8 cellular contexts compared by ENCODE assay signal in genomic region chr1:46613661-46614603, GRCh38. TPM values are rescaled to one million over a fixed set of nuclear protein-coding genes. Genes with fewer than 3 reads are reported as not detected.
DNase-seq lines count a peak whose midpoint lies in the region; ATAC-seq and TF ChIP-seq lines count a peak whose summit lies in the region.

No MANE protein-coding gene starts in this region.

- H3K27ac Mint-ChIP-seq in activated CD8-positive, alpha-beta T cell treated with anti-CD3 and anti-CD28 coated beads for 36 hours: no peak overlapping the region

- H3K36me3 ChIP-seq in upper lobe of right lung: peaks cover 13% of the 10 kb centered on the region

- peaks cover 52% of the 10 kb centered on the region for H3K4me1 ChIP-seq in upper lobe of right lung

- H3K27ac ChIP-seq in upper lobe of right lung: peak overlapping the region; percentile 33

- POLR2A ChIA-PET in activated CD8-positive, alpha-beta T cell treated with anti-CD3 and anti-CD28 coated beads for 36 hours (lab: Charles Lee): interaction anchor here (0.6 to 6.4 kb wide), 2 partner anchors 10 to 264 kb away, joined by 3 to 55 read pairs; partner anchors contain the start of gene MKNK1

- no peaks in the 10 kb centered on the region for H3K9me3 ChIP-seq in upper lobe of right lung

- intact Hi-C loops in activated CD8-positive, alpha-beta T cell treated with anti-CD3 and anti-CD28 coated beads for 36 hours (cut with micrococcal nuclease): loop anchor here (10.0 kb wide), 1 partner anchor 111 kb away; no protein-coding TSS in a partner anchor
- intact Hi-C loops in upper lobe of right lung (cut with DNase I): no loop called here

- H3K36me3 Mint-ChIP-seq in activated CD8-positive, alpha-beta T cell treated with anti-CD3 and anti-CD28 coated beads for 36 hours (ENCODE audit: low read depth): peaks cover 5% of the 10 kb centered on the region

- peaks cover 47% of the 10 kb centered on the region for H3K4me1 Mint-ChIP-seq in activated CD8-positive, alpha-beta T cell treated with anti-CD3 and anti-CD28 coated beads for 36 hours (ENCODE audit: low read depth)

- H3K4me3 Mint-ChIP-seq in activated CD8-positive, alpha-beta T cell treated with anti-CD3 and anti-CD28 coated beads for 36 hours: no peak overlapping the region

- H3K27me3 ChIP-seq in upper lobe of right lung: no peaks in the 10 kb centered on the region

- DNase-seq in AML-193 (lab: John Stamatoyannopoulos, UW): peak; percentile 67 to 78
- peak; percentile 74 for DNase-seq in MV-4-11 (lab: John Stamatoyannopoulos, UW)
- DNase-seq in activated CD8-positive, alpha-beta T cell treated with anti-CD3 and anti-CD28 coated beads for 36 hours: peak; percentile 62
- peak; percentile 91 for DNase-seq in myocyte (ENCODE audit: low read depth)
- peak; percentile 92 for DNase-seq in upper lobe of right lung
- no peak for DNase-seq in SW480 (ENCODE audit: low spot score)

- H3K27me3 Mint-ChIP-seq in activated CD8-positive, alpha-beta T cell treated with anti-CD3 and anti-CD28 coated beads for 36 hours: no peaks in the 10 kb centered on the region

- no peak for TF ChIP-seq CTCF in activated CD8-positive, alpha-beta T cell treated with anti-CD3 and anti-CD28 coated beads for 36 hours (IDR thresholded peaks at IDR 0.05)
- no peak for TF ChIP-seq CTCF in upper lobe of right lung (IDR thresholded peaks at IDR 0.05)

- H3K4me3 ChIP-seq in upper lobe of right lung: peak overlapping the region; percentile 39

- H3K9me3 Mint-ChIP-seq in activated CD8-positive, alpha-beta T cell treated with anti-CD3 and anti-CD28 coated beads for 36 hours: no peaks in the 10 kb centered on the region

- CTCF ChIA-PET in activated CD8-positive, alpha-beta T cell treated with anti-CD3 and anti-CD28 coated beads for 36 hours (lab: Charles Lee): interaction anchor here (0.6 to 5.4 kb wide), 5 partner anchors 10 to 167 kb away, joined by 3 to 47 read pairs (median 3); partner anchors contain the start of gene MKNK1

- ATAC-seq in GM21423 (IDR thresholded peaks at IDR 0.05; ENCODE audit: unreplicated experiment) (peak; percentile 57), esophagus mucosa (peak; percentile 51), upper lobe of right lung (peak; percentile 77)
- peak; percentile 37 for ATAC-seq in activated CD8-positive, alpha-beta T cell treated with anti-CD3 and anti-CD28 coated beads for 36 hours

RNA-seq across cellular contexts. Expression of gene MOB3C, which starts 2.7 kb away (rescaled TPM):
- 1 to 10 TPM; 6.3 to 8.7 TPM for total RNA-seq in activated CD8-positive, alpha-beta T cell treated with anti-CD3 and anti-CD28 coated beads for 36 hours
- 13.9 TPM for total RNA-seq in esophagus mucosa
- total RNA-seq in myocyte: 13.3 and 14.5 TPM in 2 replicates
- 9.5 TPM for polyA plus RNA-seq in myocyte (2012)
- total RNA-seq in upper lobe of right lung: 24.6 TPM

RNA-seq across cellular contexts. Expression of gene MKNK1, which starts 9.9 kb away (rescaled TPM):
- total RNA-seq in activated CD8-positive, alpha-beta T cell treated with anti-CD3 and anti-CD28 coated beads for 36 hours: 10 to 100 TPM; 31.1 to 35.5 TPM
- total RNA-seq in esophagus mucosa (31.3 TPM), myocyte (15.2 and 15.4 TPM in 2 replicates), upper lobe of right lung (61.1 TPM)
- polyA plus RNA-seq in myocyte (2012): 30.6 TPM

RNA-seq across cellular contexts. Expression of gene ATPAF1, which starts 54.2 kb away (rescaled TPM):
- total RNA-seq in activated CD8-positive, alpha-beta T cell treated with anti-CD3 and anti-CD28 coated beads for 36 hours: 10 to 100 TPM; 40.3 to 41.8 TPM
- total RNA-seq in esophagus mucosa: 24.2 TPM
- total RNA-seq in myocyte: 55.1 and 67.9 TPM in 2 replicates
- polyA plus RNA-seq in myocyte (2012): 36.6 TPM
- 32.2 TPM for total RNA-seq in upper lobe of right lung

RNA-seq across cellular contexts. Expression of gene TEX38, which starts 57.7 kb away (rescaled TPM):
- not detected for total RNA-seq in activated CD8-positive, alpha-beta T cell treated with anti-CD3 and anti-CD28 coated beads for 36 hours
- not detected for total RNA-seq in esophagus mucosa
- not detected in 2 replicates for total RNA-seq in myocyte
- 0.21 TPM for polyA plus RNA-seq in myocyte (2012)
- not detected for total RNA-seq in upper lobe of right lung
